ENCODE assay signal across 8 cellular contexts in the genomic region with DNA sequence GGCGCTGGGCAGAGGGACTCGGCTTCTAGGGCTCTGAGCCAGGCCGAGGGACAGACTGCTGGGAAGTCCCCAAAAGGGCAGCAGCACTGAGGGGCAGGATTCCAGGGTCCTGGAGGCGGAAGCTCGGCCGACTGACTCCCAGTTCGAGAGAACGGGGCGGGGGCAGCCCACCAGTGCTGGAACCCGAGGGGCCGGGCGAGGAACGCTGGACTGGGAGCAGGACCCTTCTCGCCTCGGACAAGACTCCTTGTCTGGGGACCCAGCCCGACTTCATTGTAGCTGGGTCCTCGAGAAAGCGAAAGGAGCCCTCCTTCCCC. TPM values are rescaled to one million over a fixed set of nuclear protein-coding genes. Genes with fewer than 3 reads are reported as not detected.
A peak's percentile ranks its signal among the peaks of the same experiment; 100 is the strongest.
DNase-seq lines count a peak whose midpoint lies in the region; ATAC-seq and TF ChIP-seq lines count a peak whose summit lies in the region.

No MANE protein-coding gene starts in this region.

- H3K27ac Mint-ChIP-seq in CD8-positive, alpha-beta T cell: peak overlapping the region; percentile 95
- peak overlapping the region; percentile 93 for H3K27ac Mint-ChIP-seq in dendritic cell treated with granulocyte-macrophage colony-stimulating factor and Interleukin-4, amounts not matched to agents 40 ng/mL and 50 ng/mL, for 4 days
- H3K27ac Mint-ChIP-seq in nephron: peak overlapping the region; percentile 67 to 90 (median 83)

- TF ChIP-seq CTCF in CD8-positive, alpha-beta T cell (IDR thresholded peaks at IDR 0.05): no peak
- no peak for TF ChIP-seq CTCF in KMS-11 (conservative IDR thresholded peaks at IDR 0.05; ENCODE audit: low read depth, low read length)
- no peak for TF ChIP-seq CTCF in nephron (IDR thresholded peaks at IDR 0.05; ENCODE audit: unreplicated experiment in 3 of 3)

- H4K20me1 ChIP-seq in KMS-11 (ENCODE audit: insufficient read depth): no peaks in the 10 kb centered on the region

- POLR2A ChIA-PET in CD8-positive, alpha-beta T cell (lab: Charles Lee): interaction anchor here (1.8 to 4.2 kb wide), 5 partner anchors 10 to 79 kb away, joined by 5 to 33 read pairs (median 13); a partner anchor contains a TSS

- CTCF ChIA-PET in CD8-positive, alpha-beta T cell (lab: Charles Lee): interaction anchor here (0.7 to 7.3 kb wide), 15 partner anchors 10 to 256 kb away, joined by 3 to 30 read pairs (median 6); a partner anchor contains a TSS

- peak overlapping the region; percentile 44 for H2AFZ ChIP-seq in KMS-11 (ENCODE audit: low read depth)

- no peaks in the 10 kb centered on the region for H3K79me2 ChIP-seq in KMS-11 (ENCODE audit: insufficient read depth, low read depth)

- H3K9me3 ChIP-seq in CD8-positive, alpha-beta T cell (ENCODE audit: low read length): no peaks in the 10 kb centered on the region

- peak overlapping the region; percentile 39; the same call in 1 of the 2 replicates for H3K4me2 ChIP-seq in KMS-11

- peaks cover 38% of the 10 kb centered on the region for H3K4me1 Mint-ChIP-seq in CD8-positive, alpha-beta T cell (ENCODE audit: low read depth)
- H3K4me1 Mint-ChIP-seq in dendritic cell treated with granulocyte-macrophage colony-stimulating factor and Interleukin-4, amounts not matched to agents 40 ng/mL and 50 ng/mL, for 4 days (ENCODE audit: low read depth): peaks cover 57% of the 10 kb centered on the region
- peaks cover 34% of the 10 kb centered on the region for H3K4me1 Mint-ChIP-seq in nephron

- no peaks in the 10 kb centered on the region for H3K27me3 ChIP-seq in CD8-positive, alpha-beta T cell (ENCODE audit: insufficient read depth, low read length)
- no peaks in the 10 kb centered on the region for H3K27me3 ChIP-seq in KMS-11 (ENCODE audit: insufficient read depth, low read depth)

- peak; percentile 27 for ATAC-seq in CD8-positive, alpha-beta T cell
- no peak for ATAC-seq in HG02798 (IDR thresholded peaks at IDR 0.05; ENCODE audit: poor library complexity, unreplicated experiment)

- H3K36me3 Mint-ChIP-seq in CD8-positive, alpha-beta T cell: peaks cover 14% of the 10 kb centered on the region
- H3K36me3 Mint-ChIP-seq in dendritic cell treated with granulocyte-macrophage colony-stimulating factor and Interleukin-4, amounts not matched to agents 40 ng/mL and 50 ng/mL, for 4 days (ENCODE audit: low read depth): peaks cover 61% of the 10 kb centered on the region
- peaks cover 4% of the 10 kb centered on the region for H3K36me3 Mint-ChIP-seq in nephron (ENCODE audit: low read depth)

- peak overlapping the region; percentile 98 for H3K4me3 ChIP-seq in CD8-positive, alpha-beta T cell (ENCODE audit: low read depth, low read length)
- H3K4me3 ChIP-seq in KMS-11 (IDR thresholded peaks at IDR 0.05; ENCODE audit: insufficient read depth, low read depth, low read length): no peak overlapping the region

- peak overlapping the region; percentile 50; the same call in 1 of the 2 replicates for H3K9ac ChIP-seq in KMS-11

- H3K27ac ChIP-seq in CD8-positive, alpha-beta T cell (ENCODE audit: low read depth, low read length): peak overlapping the region; percentile 80
- H3K27ac ChIP-seq in KMS-11: no peak overlapping the region

- no peaks in the 10 kb centered on the region for H3K27me3 Mint-ChIP-seq in CD8-positive, alpha-beta T cell (ENCODE audit: low read depth)
- H3K27me3 Mint-ChIP-seq in dendritic cell treated with granulocyte-macrophage colony-stimulating factor and Interleukin-4, amounts not matched to agents 40 ng/mL and 50 ng/mL, for 4 days: no peaks in the 10 kb centered on the region
- no peaks in the 10 kb centered on the region for H3K27me3 Mint-ChIP-seq in nephron (ENCODE audit: low read depth)

- intact Hi-C loops in CD8-positive, alpha-beta T cell (cut with DNase I, micrococcal nuclease): loop anchor here (1.0 kb wide), 5 partner anchors 10 to 78 kb away; a partner anchor contains a TSS
- intact Hi-C loops in dendritic cell treated with granulocyte-macrophage colony-stimulating factor and Interleukin-4, amounts not matched to agents 40 ng/mL and 50 ng/mL, for 4 days (cut with micrococcal nuclease): loop anchor here (2.0 to 5.0 kb wide), 3 partner anchors 21 to 45 kb away; a partner anchor contains a TSS

- peaks cover 27% of the 10 kb centered on the region for H3K4me1 ChIP-seq in CD8-positive, alpha-beta T cell (ENCODE audit: insufficient read depth, low read length)
- no peaks in the 10 kb centered on the region for H3K4me1 ChIP-seq in KMS-11 (ENCODE audit: low read depth, poor library complexity, severe bottlenecking)

- H3K4me3 Mint-ChIP-seq in CD8-positive, alpha-beta T cell: peak overlapping the region; percentile 91
- H3K4me3 Mint-ChIP-seq in dendritic cell treated with granulocyte-macrophage colony-stimulating factor and Interleukin-4, amounts not matched to agents 40 ng/mL and 50 ng/mL, for 4 days: peak overlapping the region; percentile 91
- H3K4me3 Mint-ChIP-seq in nephron: peak overlapping the region; percentile 83 to 92 (median 88)

- no peaks in the 10 kb centered on the region for H3K9me3 Mint-ChIP-seq in CD8-positive, alpha-beta T cell
- H3K9me3 Mint-ChIP-seq in dendritic cell treated with granulocyte-macrophage colony-stimulating factor and Interleukin-4, amounts not matched to agents 40 ng/mL and 50 ng/mL, for 4 days: no peaks in the 10 kb centered on the region
- H3K9me3 Mint-ChIP-seq in nephron: no peaks in the 10 kb centered on the region

- H3K36me3 ChIP-seq in CD8-positive, alpha-beta T cell (ENCODE audit: insufficient read depth, low read length): no peaks in the 10 kb centered on the region
- no peaks in the 10 kb centered on the region for H3K36me3 ChIP-seq in KMS-11 (ENCODE audit: insufficient read depth)

- DNase-seq in CD8-positive, alpha-beta T cell: no peak
- DNase-seq in LoVo (ENCODE audit: low spot score): no peak
- DNase-seq in NCI-H2227 treated with DMSO at 0.1 percent for 48 hours (lab: John Stamatoyannopoulos, UW): no peak
- DNase-seq in cerebellar nuclear complex (lab: John Stamatoyannopoulos, UW): no peak

RNA-seq across cellular contexts. Expression of a gene that starts 0.2 kb away (rescaled TPM):
- total RNA-seq in CD8-positive, alpha-beta T cell: 10 to 100 TPM; 40.1 to 42.3 TPM

RNA-seq across cellular contexts. Expression of a gene that starts 9.6 kb away (rescaled TPM):
- total RNA-seq in CD8-positive, alpha-beta T cell: under 1 TPM in 1 of 2 experiments, not detected in 1; 0.24 TPM

RNA-seq across cellular contexts. Expression of a gene that starts 10.0 kb away (rescaled TPM):
- 1 to 10 TPM; 7.1 to 7.2 TPM for total RNA-seq in CD8-positive, alpha-beta T cell

RNA-seq across cellular contexts. Expression of a gene that starts 20.1 kb away (rescaled TPM):
- 10 to 100 TPM; 34.5 to 34.7 TPM for total RNA-seq in CD8-positive, alpha-beta T cell

RNA-seq across cellular contexts. Expression of a gene that starts 36.8 kb away (rescaled TPM):
- total RNA-seq in CD8-positive, alpha-beta T cell: 10 to 100 TPM; 17.6 to 18.5 TPM
